8 cellular contexts compared by ENCODE assay signal in genomic region chr22:27405672-27406388, GRCh38.
A peak's percentile ranks its signal among the peaks of the same experiment; 100 is the strongest.
DNase-seq lines count a peak whose midpoint lies in the region; TF ChIP-seq lines count a peak whose summit lies in the region.

No MANE protein-coding gene starts in this region.

- no peaks in the 10 kb centered on the region for H3K4me1 ChIP-seq in adrenal gland (replicated peaks in 1 of 2)

- no peak overlapping the region for H3K27ac ChIP-seq in adrenal gland

- WGBS in adrenal gland, 4 donors = 58 to 83% (median 62%) methylated on average over 5 to 10 of the region's 10 CpGs

- peak; percentile 60 to 73 (median 68) for TF ChIP-seq CTCF in adrenal gland (IDR thresholded peaks at IDR 0.05)

- DNase-seq in NCI-H82 (lab: John Stamatoyannopoulos, UW) (peak; percentile 52), NCI-H82 treated with DMSO at 0.1 percent for 48 hours (lab: John Stamatoyannopoulos, UW; ENCODE audit: unreplicated experiment) (no peak), MG63 (peak; percentile 56), adrenal gland (peak; percentile 27 to 72 (median 57)), iPS-NIHi11 (ENCODE audit: low spot score) (peak; percentile 87), NCI-H2029 (lab: John Stamatoyannopoulos, UW) (no peak), NCI-H2081 (lab: John Stamatoyannopoulos, UW) (no peak)
- peak; percentile 2 for DNase-seq in stimulated activated CD8-positive, alpha-beta memory T cell treated with anti-CD3 and anti-CD28 coated beads, Interleukin-7, amount 100 ng/mL, for 24 hours (ENCODE audit: low read depth)

- no peaks in the 10 kb centered on the region for H3K36me3 ChIP-seq in MG63
- no peaks in the 10 kb centered on the region for H3K36me3 ChIP-seq in adrenal gland (replicated peaks in 1 of 2)

- H3K4me3 ChIP-seq in MG63 = no peak overlapping the region
- no peak overlapping the region for H3K4me3 ChIP-seq in adrenal gland

- H3K27me3 ChIP-seq in MG63 (no peaks in the 10 kb centered on the region), adrenal gland (peaks cover 12% of the 10 kb centered on the region)

- TF ChIP-seq POLR2A in adrenal gland (IDR thresholded peaks at IDR 0.05) = no peak

- intact Hi-C loops in adrenal gland (cut with DNase I) = loop anchor here (5.0 kb wide), 1 partner anchor 396 kb away; the partner anchor contains the start of gene MN1 (in 2 of the 2)

- no peaks in the 10 kb centered on the region for H3K9me3 ChIP-seq in MG63
- no peaks in the 10 kb centered on the region for H3K9me3 ChIP-seq in adrenal gland (replicated peaks in 1 of 3)

Comparison
In these comparisons a context has a peak if more than half of its experiments do, and no peak if none do; other contexts are left out.
1. DNase-seq: peak in NCI-H82 (single experiment), MG63 (single experiment), adrenal gland (7 of 7), iPS-NIHi11 (single experiment) and stimulated activated CD8-positive, alpha-beta memory T cell treated with anti-CD3 and anti-CD28 coated beads, Interleukin-7, amount 100 ng/mL, for 24 hours (single experiment); none in NCI-H82 treated with DMSO at 0.1 percent for 48 hours (single experiment), NCI-H2029 (single experiment) and NCI-H2081 (0 of 2).